Comparison of ENCODE assay signal across 1 cellular context in the genomic region with DNA sequence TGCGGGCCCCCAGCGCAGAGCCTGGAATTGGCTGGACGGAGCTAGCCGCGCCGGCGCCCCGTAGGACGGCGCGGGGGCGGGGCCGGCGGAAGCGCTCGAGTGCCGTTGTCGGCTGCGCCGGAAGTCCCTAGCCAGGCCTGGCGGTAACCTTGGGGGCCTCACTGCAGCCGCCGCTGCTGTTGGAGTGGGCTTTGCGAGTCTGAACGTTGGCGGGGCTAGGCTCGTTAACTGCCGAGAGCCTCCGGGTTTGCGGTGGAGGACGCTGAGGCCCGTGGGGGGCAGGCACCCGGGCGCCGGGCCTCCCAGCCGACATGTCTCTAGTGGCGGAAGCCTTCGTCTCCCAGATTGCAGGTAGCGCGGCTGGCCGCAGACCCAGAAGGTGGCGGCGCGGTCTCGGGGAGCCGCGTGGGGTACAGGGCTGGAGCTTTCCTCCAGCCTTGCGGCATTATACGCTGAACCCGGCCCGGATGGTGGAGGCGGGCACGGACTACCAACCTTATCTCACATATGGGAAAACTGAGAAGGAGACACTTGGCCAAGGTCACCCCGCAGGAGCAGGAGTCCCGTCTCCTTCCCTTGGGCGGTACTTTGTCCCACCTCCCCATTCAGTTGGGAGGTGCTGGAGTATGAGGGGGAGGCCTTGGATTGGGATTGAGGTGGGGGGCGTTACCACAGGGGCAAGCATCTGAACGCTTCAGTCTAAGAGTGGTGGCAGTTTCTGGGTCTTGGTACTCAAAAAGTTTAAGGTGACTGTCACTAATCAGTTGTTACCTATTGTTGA.
TF ChIP-seq lines count a peak whose summit lies in the region.

A gene (plus strand): TSS at position 124 of the 781 bp plus-strand sequence. CDS start 188 bp downstream, at position 312.

TF ChIP-seq in HEK293, 187 proteins besides CTCF, POLR2A, EP300 and RAD21 (continued from another document and continues in another):
- TF ChIP-seq, protein P1, sequence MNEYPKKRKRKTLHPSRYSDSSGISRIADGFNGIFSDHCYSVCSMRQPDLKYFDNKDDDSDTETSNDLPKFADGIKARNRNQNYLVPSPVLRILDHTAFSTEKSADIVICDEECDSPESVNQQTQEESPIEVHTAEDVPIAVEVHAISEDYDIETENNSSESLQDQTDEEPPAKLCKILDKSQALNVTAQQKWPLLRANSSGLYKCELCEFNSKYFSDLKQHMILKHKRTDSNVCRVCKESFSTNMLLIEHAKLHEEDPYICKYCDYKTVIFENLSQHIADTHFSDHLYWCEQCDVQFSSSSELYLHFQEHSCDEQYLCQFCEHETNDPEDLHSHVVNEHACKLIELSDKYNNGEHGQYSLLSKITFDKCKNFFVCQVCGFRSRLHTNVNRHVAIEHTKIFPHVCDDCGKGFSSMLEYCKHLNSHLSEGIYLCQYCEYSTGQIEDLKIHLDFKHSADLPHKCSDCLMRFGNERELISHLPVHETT (tag by site-specific recombination; IDR thresholded peaks at IDR 0.05): no peak
- TF ChIP-seq, protein P2, sequence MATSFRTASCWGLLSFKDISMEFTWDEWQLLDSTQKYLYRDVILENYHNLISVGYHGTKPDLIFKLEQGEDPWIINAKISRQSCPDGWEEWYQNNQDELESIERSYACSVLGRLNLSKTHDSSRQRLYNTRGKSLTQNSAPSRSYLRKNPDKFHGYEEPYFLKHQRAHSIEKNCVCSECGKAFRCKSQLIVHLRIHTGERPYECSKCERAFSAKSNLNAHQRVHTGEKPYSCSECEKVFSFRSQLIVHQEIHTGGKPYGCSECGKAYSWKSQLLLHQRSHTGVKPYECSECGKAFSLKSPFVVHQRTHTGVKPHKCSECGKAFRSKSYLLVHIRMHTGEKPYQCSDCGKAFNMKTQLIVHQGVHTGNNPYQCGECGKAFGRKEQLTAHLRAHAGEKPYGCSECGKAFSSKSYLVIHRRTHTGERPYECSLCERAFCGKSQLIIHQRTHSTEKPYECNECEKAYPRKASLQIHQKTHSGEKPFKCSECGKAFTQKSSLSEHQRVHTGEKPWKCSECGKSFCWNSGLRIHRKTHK (tag by site-specific recombination; IDR thresholded peaks at IDR 0.05): no peak
- TF ChIP-seq EGR2 (tag by site-specific recombination; IDR thresholded peaks at IDR 0.05; ENCODE audit: low read depth): peak; percentile 80
- no peak for TF ChIP-seq ZNF138 (tag by site-specific recombination; IDR thresholded peaks at IDR 0.05; ENCODE audit: borderline replicate concordance)
- TF ChIP-seq ZNF394 (tag by site-specific recombination; IDR thresholded peaks at IDR 0.05; ENCODE audit: borderline replicate concordance): no peak
- TF ChIP-seq, protein P3, sequence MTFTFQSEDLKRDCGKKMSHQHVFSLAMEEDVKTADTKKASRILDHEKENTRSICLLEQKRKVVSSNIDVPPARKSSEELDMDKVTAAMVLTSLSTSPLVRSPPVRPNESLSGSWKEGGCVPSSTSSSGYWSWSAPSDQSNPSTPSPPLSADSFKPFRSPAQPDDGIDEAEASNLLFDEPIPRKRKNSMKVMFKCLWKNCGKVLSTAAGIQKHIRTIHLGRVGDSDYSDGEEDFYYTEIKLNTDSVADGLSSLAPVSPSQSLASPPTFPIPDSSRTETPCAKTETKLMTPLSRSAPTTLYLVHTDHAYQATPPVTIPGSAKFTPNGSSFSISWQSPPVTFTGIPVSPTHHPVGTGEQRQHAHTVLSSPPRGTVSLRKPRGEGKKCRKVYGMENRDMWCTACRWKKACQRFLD (tag by site-specific recombination; IDR thresholded peaks at IDR 0.05): no peak
- no peak for TF ChIP-seq ZFP3 (tag by site-specific recombination; IDR thresholded peaks at IDR 0.05; ENCODE audit: low read depth)
- no peak; the same call in 1 of the 2 replicates for TF ChIP-seq ZBTB48 (tag by site-specific recombination; IDR thresholded peaks at IDR 0.05)
- TF ChIP-seq ZNF830 (tag by site-specific recombination; IDR thresholded peaks at IDR 0.05; ENCODE audit: low read depth): no peak
- peak; percentile 58; the same call in 1 of the 2 replicates for TF ChIP-seq ZNF629 (tag by site-specific recombination; IDR thresholded peaks at IDR 0.05)
- no peak for TF ChIP-seq ZNF146 (tag by site-specific recombination; IDR thresholded peaks at IDR 0.05)
- peak; percentile 40; the same call in 1 of the 2 replicates for TF ChIP-seq ZNF843 (tag by site-specific recombination; IDR thresholded peaks at IDR 0.05)
- TF ChIP-seq GLIS2 (tag by site-specific recombination; IDR thresholded peaks at IDR 0.05): peak; percentile 91
- no peak for TF ChIP-seq ZNF311 (tag by site-specific recombination; IDR thresholded peaks at IDR 0.05; ENCODE audit: borderline replicate concordance)
- TF ChIP-seq ZNF792 (tag by site-specific recombination; IDR thresholded peaks at IDR 0.05): no peak
- no peak for TF ChIP-seq ZNF112 (tag by site-specific recombination; IDR thresholded peaks at IDR 0.05)
- no peak for TF ChIP-seq SETDB1 (IDR thresholded peaks at IDR 0.05; ENCODE audit: insufficient read length, low read length)
- no peak for TF ChIP-seq MZF1 (tag by site-specific recombination; IDR thresholded peaks at IDR 0.05; ENCODE audit: borderline replicate concordance)
- TF ChIP-seq ZNF48 (tag by site-specific recombination; IDR thresholded peaks at IDR 0.05): no peak
- TF ChIP-seq, protein P4, sequence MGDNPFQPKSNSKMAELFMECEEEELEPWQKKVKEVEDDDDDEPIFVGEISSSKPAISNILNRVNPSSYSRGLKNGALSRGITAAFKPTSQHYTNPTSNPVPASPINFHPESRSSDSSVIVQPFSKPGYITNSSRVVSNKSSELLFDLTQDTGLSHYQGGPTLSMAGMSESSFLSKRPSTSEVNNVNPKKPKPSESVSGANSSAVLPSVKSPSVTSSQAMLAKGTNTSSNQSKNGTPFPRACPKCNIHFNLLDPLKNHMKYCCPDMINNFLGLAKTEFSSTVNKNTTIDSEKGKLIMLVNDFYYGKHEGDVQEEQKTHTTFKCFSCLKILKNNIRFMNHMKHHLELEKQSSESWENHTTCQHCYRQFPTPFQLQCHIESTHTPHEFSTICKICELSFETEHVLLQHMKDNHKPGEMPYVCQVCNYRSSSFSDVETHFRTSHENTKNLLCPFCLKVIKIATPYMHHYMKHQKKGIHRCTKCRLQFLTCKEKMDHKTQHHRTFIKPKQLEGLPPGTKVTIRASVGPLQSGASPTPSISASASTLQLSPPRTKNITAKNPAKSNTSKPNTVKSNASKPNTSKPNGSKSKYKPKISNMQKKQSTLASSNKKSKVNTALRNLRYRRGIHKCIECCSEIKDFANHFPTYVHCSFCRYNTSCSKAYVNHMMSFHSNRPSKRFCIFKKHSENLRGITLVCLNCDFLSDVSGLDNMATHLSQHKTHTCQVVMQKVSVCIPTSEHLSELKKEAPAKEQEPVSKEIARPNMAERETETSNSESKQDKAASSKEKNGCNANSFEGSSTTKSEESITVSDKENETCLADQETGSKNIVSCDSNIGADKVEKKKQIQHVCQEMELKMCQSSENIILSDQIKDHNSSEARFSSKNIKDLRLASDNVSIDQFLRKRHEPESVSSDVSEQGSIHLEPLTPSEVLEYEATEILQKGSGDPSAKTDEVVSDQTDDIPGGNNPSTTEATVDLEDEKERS (tag by site-specific recombination; IDR thresholded peaks at IDR 0.05): no peak
- peak; percentile 62 for TF ChIP-seq SP2 (tag by site-specific recombination; IDR thresholded peaks at IDR 0.05)
- TF ChIP-seq ZNF248 (tag by site-specific recombination; IDR thresholded peaks at IDR 0.05): no peak
- TF ChIP-seq, protein P5, sequence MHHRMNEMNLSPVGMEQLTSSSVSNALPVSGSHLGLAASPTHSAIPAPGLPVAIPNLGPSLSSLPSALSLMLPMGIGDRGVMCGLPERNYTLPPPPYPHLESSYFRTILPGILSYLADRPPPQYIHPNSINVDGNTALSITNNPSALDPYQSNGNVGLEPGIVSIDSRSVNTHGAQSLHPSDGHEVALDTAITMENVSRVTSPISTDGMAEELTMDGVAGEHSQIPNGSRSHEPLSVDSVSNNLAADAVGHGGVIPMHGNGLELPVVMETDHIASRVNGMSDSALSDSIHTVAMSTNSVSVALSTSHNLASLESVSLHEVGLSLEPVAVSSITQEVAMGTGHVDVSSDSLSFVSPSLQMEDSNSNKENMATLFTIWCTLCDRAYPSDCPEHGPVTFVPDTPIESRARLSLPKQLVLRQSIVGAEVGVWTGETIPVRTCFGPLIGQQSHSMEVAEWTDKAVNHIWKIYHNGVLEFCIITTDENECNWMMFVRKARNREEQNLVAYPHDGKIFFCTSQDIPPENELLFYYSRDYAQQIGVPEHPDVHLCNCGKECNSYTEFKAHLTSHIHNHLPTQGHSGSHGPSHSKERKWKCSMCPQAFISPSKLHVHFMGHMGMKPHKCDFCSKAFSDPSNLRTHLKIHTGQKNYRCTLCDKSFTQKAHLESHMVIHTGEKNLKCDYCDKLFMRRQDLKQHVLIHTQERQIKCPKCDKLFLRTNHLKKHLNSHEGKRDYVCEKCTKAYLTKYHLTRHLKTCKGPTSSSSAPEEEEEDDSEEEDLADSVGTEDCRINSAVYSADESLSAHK (tag by site-specific recombination; IDR thresholded peaks at IDR 0.05): no peak
- TF ChIP-seq ZNF211 (tag by site-specific recombination; IDR thresholded peaks at IDR 0.05; ENCODE audit: low read depth): no peak
- TF ChIP-seq, protein P6, sequence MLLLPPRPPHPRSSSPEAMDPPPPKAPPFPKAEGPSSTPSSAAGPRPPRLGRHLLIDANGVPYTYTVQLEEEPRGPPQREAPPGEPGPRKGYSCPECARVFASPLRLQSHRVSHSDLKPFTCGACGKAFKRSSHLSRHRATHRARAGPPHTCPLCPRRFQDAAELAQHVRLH (tag by site-specific recombination; IDR thresholded peaks at IDR 0.05): peak; percentile 63; the same call in 1 of the 2 replicates
- TF ChIP-seq KLF10 (tag by site-specific recombination; IDR thresholded peaks at IDR 0.05): peak; percentile 54; the same call in 1 of the 2 replicates
- TF ChIP-seq ZNF785 (tag by site-specific recombination; IDR thresholded peaks at IDR 0.05): no peak
- no peak for TF ChIP-seq BCL11B (tag by site-specific recombination; IDR thresholded peaks at IDR 0.05; ENCODE audit: low read depth)
- TF ChIP-seq YY1 (tag by site-specific recombination; IDR thresholded peaks at IDR 0.05): no peak
- no peak for TF ChIP-seq HOXD13 (CRISPR knock-in tag; IDR thresholded peaks at IDR 0.05; ENCODE audit: borderline replicate concordance)
- TF ChIP-seq, protein P7, sequence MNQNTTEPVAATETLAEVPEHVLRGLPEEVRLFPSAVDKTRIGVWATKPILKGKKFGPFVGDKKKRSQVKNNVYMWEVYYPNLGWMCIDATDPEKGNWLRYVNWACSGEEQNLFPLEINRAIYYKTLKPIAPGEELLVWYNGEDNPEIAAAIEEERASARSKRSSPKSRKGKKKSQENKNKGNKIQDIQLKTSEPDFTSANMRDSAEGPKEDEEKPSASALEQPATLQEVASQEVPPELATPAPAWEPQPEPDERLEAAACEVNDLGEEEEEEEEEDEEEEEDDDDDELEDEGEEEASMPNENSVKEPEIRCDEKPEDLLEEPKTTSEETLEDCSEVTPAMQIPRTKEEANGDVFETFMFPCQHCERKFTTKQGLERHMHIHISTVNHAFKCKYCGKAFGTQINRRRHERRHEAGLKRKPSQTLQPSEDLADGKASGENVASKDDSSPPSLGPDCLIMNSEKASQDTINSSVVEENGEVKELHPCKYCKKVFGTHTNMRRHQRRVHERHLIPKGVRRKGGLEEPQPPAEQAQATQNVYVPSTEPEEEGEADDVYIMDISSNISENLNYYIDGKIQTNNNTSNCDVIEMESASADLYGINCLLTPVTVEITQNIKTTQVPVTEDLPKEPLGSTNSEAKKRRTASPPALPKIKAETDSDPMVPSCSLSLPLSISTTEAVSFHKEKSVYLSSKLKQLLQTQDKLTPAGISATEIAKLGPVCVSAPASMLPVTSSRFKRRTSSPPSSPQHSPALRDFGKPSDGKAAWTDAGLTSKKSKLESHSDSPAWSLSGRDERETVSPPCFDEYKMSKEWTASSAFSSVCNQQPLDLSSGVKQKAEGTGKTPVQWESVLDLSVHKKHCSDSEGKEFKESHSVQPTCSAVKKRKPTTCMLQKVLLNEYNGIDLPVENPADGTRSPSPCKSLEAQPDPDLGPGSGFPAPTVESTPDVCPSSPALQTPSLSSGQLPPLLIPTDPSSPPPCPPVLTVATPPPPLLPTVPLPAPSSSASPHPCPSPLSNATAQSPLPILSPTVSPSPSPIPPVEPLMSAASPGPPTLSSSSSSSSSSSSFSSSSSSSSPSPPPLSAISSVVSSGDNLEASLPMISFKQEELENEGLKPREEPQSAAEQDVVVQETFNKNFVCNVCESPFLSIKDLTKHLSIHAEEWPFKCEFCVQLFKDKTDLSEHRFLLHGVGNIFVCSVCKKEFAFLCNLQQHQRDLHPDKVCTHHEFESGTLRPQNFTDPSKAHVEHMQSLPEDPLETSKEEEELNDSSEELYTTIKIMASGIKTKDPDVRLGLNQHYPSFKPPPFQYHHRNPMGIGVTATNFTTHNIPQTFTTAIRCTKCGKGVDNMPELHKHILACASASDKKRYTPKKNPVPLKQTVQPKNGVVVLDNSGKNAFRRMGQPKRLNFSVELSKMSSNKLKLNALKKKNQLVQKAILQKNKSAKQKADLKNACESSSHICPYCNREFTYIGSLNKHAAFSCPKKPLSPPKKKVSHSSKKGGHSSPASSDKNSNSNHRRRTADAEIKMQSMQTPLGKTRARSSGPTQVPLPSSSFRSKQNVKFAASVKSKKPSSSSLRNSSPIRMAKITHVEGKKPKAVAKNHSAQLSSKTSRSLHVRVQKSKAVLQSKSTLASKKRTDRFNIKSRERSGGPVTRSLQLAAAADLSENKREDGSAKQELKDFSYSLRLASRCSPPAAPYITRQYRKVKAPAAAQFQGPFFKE (tag by site-specific recombination; IDR thresholded peaks at IDR 0.05; ENCODE audit: borderline replicate concordance): no peak
- TF ChIP-seq OVOL3 (tag by site-specific recombination; IDR thresholded peaks at IDR 0.05): no peak
- TF ChIP-seq ZNF2 (tag by site-specific recombination; IDR thresholded peaks at IDR 0.05): peak; percentile 84; the same call in 1 of the 2 replicates
- TF ChIP-seq WT1 (tag by site-specific recombination; IDR thresholded peaks at IDR 0.05): no peak
- TF ChIP-seq ZNF223 (tag by site-specific recombination; IDR thresholded peaks at IDR 0.05): no peak
- TF ChIP-seq, protein P8, sequence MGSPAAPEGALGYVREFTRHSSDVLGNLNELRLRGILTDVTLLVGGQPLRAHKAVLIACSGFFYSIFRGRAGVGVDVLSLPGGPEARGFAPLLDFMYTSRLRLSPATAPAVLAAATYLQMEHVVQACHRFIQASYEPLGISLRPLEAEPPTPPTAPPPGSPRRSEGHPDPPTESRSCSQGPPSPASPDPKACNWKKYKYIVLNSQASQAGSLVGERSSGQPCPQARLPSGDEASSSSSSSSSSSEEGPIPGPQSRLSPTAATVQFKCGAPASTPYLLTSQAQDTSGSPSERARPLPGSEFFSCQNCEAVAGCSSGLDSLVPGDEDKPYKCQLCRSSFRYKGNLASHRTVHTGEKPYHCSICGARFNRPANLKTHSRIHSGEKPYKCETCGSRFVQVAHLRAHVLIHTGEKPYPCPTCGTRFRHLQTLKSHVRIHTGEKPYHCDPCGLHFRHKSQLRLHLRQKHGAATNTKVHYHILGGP (tag by site-specific recombination; IDR thresholded peaks at IDR 0.05): no peak
- TF ChIP-seq ZNF324 (tag by site-specific recombination; IDR thresholded peaks at IDR 0.05): no peak
- TF ChIP-seq FEZF1 (tag by site-specific recombination; IDR thresholded peaks at IDR 0.05): no peak
- TF ChIP-seq MYNN (tag by site-specific recombination; IDR thresholded peaks at IDR 0.05; ENCODE audit: borderline replicate concordance): no peak
- TF ChIP-seq, protein P9, sequence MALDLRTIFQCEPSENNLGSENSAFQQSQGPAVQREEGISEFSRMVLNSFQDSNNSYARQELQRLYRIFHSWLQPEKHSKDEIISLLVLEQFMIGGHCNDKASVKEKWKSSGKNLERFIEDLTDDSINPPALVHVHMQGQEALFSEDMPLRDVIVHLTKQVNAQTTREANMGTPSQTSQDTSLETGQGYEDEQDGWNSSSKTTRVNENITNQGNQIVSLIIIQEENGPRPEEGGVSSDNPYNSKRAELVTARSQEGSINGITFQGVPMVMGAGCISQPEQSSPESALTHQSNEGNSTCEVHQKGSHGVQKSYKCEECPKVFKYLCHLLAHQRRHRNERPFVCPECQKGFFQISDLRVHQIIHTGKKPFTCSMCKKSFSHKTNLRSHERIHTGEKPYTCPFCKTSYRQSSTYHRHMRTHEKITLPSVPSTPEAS (tag by site-specific recombination; IDR thresholded peaks at IDR 0.05): no peak
